In genomic region chr16:30065943-30066881, GRCh38 we compare ENCODE assay signal across 1 cellular context.
TF ChIP-seq lines count a peak whose summit lies in the region.

No MANE protein-coding gene starts in this region.

TF ChIP-seq in K562, 482 proteins besides CTCF, POLR2A, EP300 and RAD21 (continues in another document):
- TF ChIP-seq CEBPG (CRISPR knock-in tag; IDR thresholded peaks at IDR 0.05) = no peak
- peak in 1 of 2 experiments; percentile 20; a peak in 1 of 4 replicates for TF ChIP-seq CEBPG (tag; conservative IDR thresholded peaks at IDR 0.05 in 1 of 2, IDR thresholded peaks at IDR 0.05 in 1 of 2)
- 0 out of 2 replicates have a peak, but pooled peaks have one; percentile 14 for TF ChIP-seq GTF2E2 (tag; IDR thresholded peaks at IDR 0.05)
- no peak for TF ChIP-seq THAP12 (CRISPR knock-in tag; IDR thresholded peaks at IDR 0.05)
- peak in 1 of 2 experiments; percentile 83; a peak in 2 of 4 replicates for TF ChIP-seq HDAC1 (IDR thresholded peaks at IDR 0.05)
- TF ChIP-seq SRSF9 (IDR thresholded peaks at IDR 0.05; ENCODE audit: borderline replicate concordance, low read depth, low read length) = no peak
- TF ChIP-seq ZBED1 (IDR thresholded peaks at IDR 0.05) = 0 out of 2 replicates have a peak, but pooled peaks have one; percentile 12
- TF ChIP-seq NFIX (CRISPR knock-in tag; IDR thresholded peaks at IDR 0.05; ENCODE audit: low read depth) = no peak
- TF ChIP-seq KDM4B (IDR thresholded peaks at IDR 0.05; ENCODE audit: borderline replicate concordance in 2 of 2, low read depth in 1 of 2) = no peak
- TF ChIP-seq ATF3 (IDR thresholded peaks at IDR 0.05) = peak; percentile 63
- no peak for TF ChIP-seq ATF3 (CRISPR knock-in tag; conservative IDR thresholded peaks at IDR 0.05)
- no peak for TF ChIP-seq CAMTA2 (CRISPR knock-in tag; conservative IDR thresholded peaks at IDR 0.05)
- peak; percentile 14; the same call in 1 of the 2 replicates for TF ChIP-seq HNRNPL (IDR thresholded peaks at IDR 0.05; ENCODE audit: low read depth, low read length)
- TF ChIP-seq BDP1 (IDR thresholded peaks at IDR 0.05; ENCODE audit: insufficient read depth, insufficient read length) = no peak
- peak; percentile 75; the same call in 1 of the 2 replicates for TF ChIP-seq C11orf30 (IDR thresholded peaks at IDR 0.05; ENCODE audit: low read depth)
- 0 out of 4 replicates have a peak, but pooled peaks of 1 of the 2 experiments have one; percentile 25 for TF ChIP-seq UBTF (IDR thresholded peaks at IDR 0.05; ENCODE audit: borderline replicate concordance in 1 of 2, low read depth in 2 of 2, low read length in 2 of 2)
- TF ChIP-seq MAX (CRISPR knock-in tag; IDR thresholded peaks at IDR 0.05) = no peak
- TF ChIP-seq CBX3 (IDR thresholded peaks at IDR 0.05; ENCODE audit: borderline replicate concordance in 1 of 2, low read length in 2 of 2) = no peak
- peak; percentile 82 for TF ChIP-seq SMARCA4 (IDR thresholded peaks at IDR 0.05)
- 0 out of 2 replicates have a peak, but pooled peaks have one; percentile 49 for TF ChIP-seq ZBTB2 (IDR thresholded peaks at IDR 0.05)
- 0 out of 4 replicates have a peak, but pooled peaks of 1 of the 2 experiments have one; percentile 60 for TF ChIP-seq TEAD1 (CRISPR knock-in tag; IDR thresholded peaks at IDR 0.05)
- peak; percentile 22 for TF ChIP-seq SMAD1 (IDR thresholded peaks at IDR 0.05; ENCODE audit: low read depth, low read length, partially characterized antibody)
- no peak for TF ChIP-seq ZNF121 (CRISPR knock-in tag; conservative IDR thresholded peaks at IDR 0.05)
- no peak for TF ChIP-seq KAT8 (IDR thresholded peaks at IDR 0.05; ENCODE audit: low read depth)
- TF ChIP-seq TFAP4 (CRISPR knock-in tag; IDR thresholded peaks at IDR 0.05; ENCODE audit: borderline replicate concordance) = no peak
- TF ChIP-seq ZNF77 (CRISPR knock-in tag; IDR thresholded peaks at IDR 0.05) = 0 out of 2 replicates have a peak, but pooled peaks have one; percentile 7
- TF ChIP-seq BMI1 (IDR thresholded peaks at IDR 0.05; ENCODE audit: low read length) = no peak
- no peak for TF ChIP-seq ZNF511 (CRISPR knock-in tag; IDR thresholded peaks at IDR 0.05)
- no peak for TF ChIP-seq MBD2 (IDR thresholded peaks at IDR 0.05; ENCODE audit: borderline replicate concordance, low read depth)
- no peak for TF ChIP-seq GMEB1 (CRISPR knock-in tag; IDR thresholded peaks at IDR 0.05)
- peak; percentile 80; the same call in 1 of the 2 replicates for TF ChIP-seq SPI1 (IDR thresholded peaks at IDR 0.05; ENCODE audit: borderline replicate concordance, low read depth, low read length)
- TF ChIP-seq ZBTB9 (CRISPR knock-in tag; IDR thresholded peaks at IDR 0.05) = 0 out of 2 replicates have a peak, but pooled peaks have one; percentile 40
- TF ChIP-seq HNRNPLL (IDR thresholded peaks at IDR 0.05; ENCODE audit: low read depth, low read length, poor library complexity, severe bottlenecking) = peak; percentile 73
- no peak for TF ChIP-seq RFX1 (IDR thresholded peaks at IDR 0.05)
- no peak for TF ChIP-seq CBX1 (IDR thresholded peaks at IDR 0.05; ENCODE audit: low read depth)
- 0 out of 2 replicates have a peak, but pooled peaks have one; percentile 57 for TF ChIP-seq ZNF717 (CRISPR knock-in tag; IDR thresholded peaks at IDR 0.05)
- peak; percentile 87 for TF ChIP-seq RBFOX2 (IDR thresholded peaks at IDR 0.05; ENCODE audit: low read depth, low read length)
- no peak for TF ChIP-seq ARID3B (CRISPR knock-in tag; IDR thresholded peaks at IDR 0.05; ENCODE audit: borderline replicate concordance)
- TF ChIP-seq EGR1 (conservative IDR thresholded peaks at IDR 0.05) = peak; percentile 80
- TF ChIP-seq PRPF4 (IDR thresholded peaks at IDR 0.05; ENCODE audit: insufficient read depth, low read depth, low read length, poor library complexity, severe bottlenecking) = peak; percentile 6
- TF ChIP-seq ATF7 (IDR thresholded peaks at IDR 0.05) = no peak
- no peak for TF ChIP-seq SP1 (CRISPR knock-in tag; IDR thresholded peaks at IDR 0.05)
- no peak for TF ChIP-seq PHB (CRISPR knock-in tag; IDR thresholded peaks at IDR 0.05)
- TF ChIP-seq SRSF1 (IDR thresholded peaks at IDR 0.05; ENCODE audit: low read depth, low read length) = no peak
- no peak for TF ChIP-seq ZNF644 (tag; IDR thresholded peaks at IDR 0.05; ENCODE audit: low read depth)
- TF ChIP-seq ZNF133 (CRISPR knock-in tag; IDR thresholded peaks at IDR 0.05) = no peak
- no peak for TF ChIP-seq NFATC3 (IDR thresholded peaks at IDR 0.05)
- TF ChIP-seq CSDE1 (IDR thresholded peaks at IDR 0.05) = no peak
- no peak for TF ChIP-seq ZNF280B (CRISPR knock-in tag; IDR thresholded peaks at IDR 0.05)
- peak in 1 of 2 experiments; percentile 25; a peak in 1 of 4 replicates for TF ChIP-seq MLX (CRISPR knock-in tag; conservative IDR thresholded peaks at IDR 0.05)
- no peak for TF ChIP-seq KAT7 (CRISPR knock-in tag; IDR thresholded peaks at IDR 0.05; ENCODE audit: borderline replicate concordance)
- no peak for TF ChIP-seq TCF7L2 (IDR thresholded peaks at IDR 0.05; ENCODE audit: low read depth, low read length)
- TF ChIP-seq ZNF316 (IDR thresholded peaks at IDR 0.05) = peak; percentile 71
